In the genomic region with DNA sequence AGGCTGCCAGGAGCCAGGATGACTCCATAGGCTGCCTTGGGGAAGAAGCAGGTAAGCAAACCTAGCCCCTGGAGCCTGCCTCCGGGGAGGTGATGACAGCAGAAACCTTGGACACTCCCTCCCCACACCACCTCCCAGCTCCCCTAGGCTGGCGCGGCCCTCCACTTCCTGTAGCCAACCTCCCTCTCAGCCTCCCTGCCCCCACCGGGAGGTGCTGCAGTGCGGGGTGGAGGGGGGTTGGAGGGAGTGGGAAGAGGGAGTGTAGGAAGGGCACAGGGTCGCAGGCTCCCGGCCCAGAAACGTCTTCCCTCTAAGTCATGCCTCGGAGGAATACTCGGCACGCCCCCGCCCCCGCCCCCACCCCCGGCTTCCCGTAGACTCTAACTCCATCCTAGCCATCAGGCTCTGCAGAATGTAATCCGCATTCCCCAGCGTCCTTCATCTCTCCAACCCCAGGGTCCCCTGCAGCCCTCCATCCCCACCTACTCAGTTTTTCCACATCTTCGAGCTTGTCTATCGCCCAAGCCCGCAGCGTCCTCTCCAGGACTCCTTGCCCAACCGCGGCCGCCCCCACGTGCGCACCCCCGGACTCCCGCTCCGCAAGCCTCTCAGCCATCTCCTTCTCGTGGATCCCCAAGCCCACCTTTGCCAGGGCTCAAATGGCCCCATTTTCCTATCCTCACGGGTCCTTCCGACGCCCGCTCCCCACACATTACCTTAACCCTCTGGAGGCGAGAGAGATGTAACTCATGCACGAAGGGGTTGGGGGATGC, we compare ENCODE assay signal across 8 cellular contexts. TPM values are rescaled to one million over a fixed set of nuclear protein-coding genes. Genes with fewer than 3 reads are reported as not detected.
DNase-seq lines count a peak whose midpoint lies in the region; ATAC-seq and TF ChIP-seq lines count a peak whose summit lies in the region.

No MANE protein-coding gene starts in this region.

- H3K27ac ChIP-seq in Karpas-422 (ENCODE audit: low read length) (no peak overlapping the region), adrenal gland (peak overlapping the region in 1 of 5 donors; percentile 93), heart right ventricle (peak overlapping the region; percentile 97 to 100 (median 99)), parathyroid adenoma (peak overlapping the region; percentile 24), vagina (peak overlapping the region; percentile 99)

- peaks cover 4% of the 10 kb centered on the region; the same call in 1 of the 2 replicates for H3K36me3 ChIP-seq in Karpas-422 (ENCODE audit: insufficient read depth, low read length)
- no peaks in the 10 kb centered on the region for H3K36me3 ChIP-seq in adrenal gland (replicated peaks in 1 of 2)
- peaks cover 0 to 27% (median 4%) of the 10 kb centered on the region in 9 donors for H3K36me3 ChIP-seq in heart right ventricle
- H3K36me3 ChIP-seq in parathyroid adenoma (ENCODE audit: control insufficient read depth, insufficient read depth, low read length) = no peaks in the 10 kb centered on the region
- peaks cover 0 to 10% of the 10 kb centered on the region in 2 donors for H3K36me3 ChIP-seq in vagina

- TF ChIP-seq POLR2A in adrenal gland (IDR thresholded peaks at IDR 0.05) (no peak), vagina (IDR thresholded peaks at IDR 0.05) (no peak)

- peak overlapping the region; percentile 65 for H3K4me3 ChIP-seq in GM12865 (ENCODE audit: low read depth, low read length)
- peak overlapping the region; percentile 82 for H3K4me3 ChIP-seq in Karpas-422 (ENCODE audit: low read length)
- peak overlapping the region; percentile 11 to 94 (median 80) for H3K4me3 ChIP-seq in adrenal gland
- peak overlapping the region; percentile 56 to 100 (median 95) for H3K4me3 ChIP-seq in heart right ventricle
- peak overlapping the region; percentile 68 for H3K4me3 ChIP-seq in parathyroid adenoma (ENCODE audit: low read depth, low read length)
- peak overlapping the region; percentile 76 to 91 for H3K4me3 ChIP-seq in vagina

- DNase-seq in GM12865 (ENCODE audit: low read depth) (peak; percentile 64), Karpas-422 (peak; percentile 83), SK-N-DZ (ENCODE audit: low spot score) (peak; percentile 82), adrenal gland (peak; percentile 36 to 60 (median 44)), heart right ventricle (peak; percentile 75 to 77), vagina (ENCODE audit: extremely low spot score in 2 of 2) (no peak)

- peak overlapping the region; percentile 97 for H3K9ac ChIP-seq in Karpas-422 (ENCODE audit: low read length)
- no peak overlapping the region for H3K9ac ChIP-seq in parathyroid adenoma

- H3K9me3 ChIP-seq in Karpas-422 (ENCODE audit: low read length) (no peaks in the 10 kb centered on the region), adrenal gland (replicated peaks in 1 of 3) (no peaks in the 10 kb centered on the region), heart right ventricle (no peaks in the 10 kb centered on the region), parathyroid adenoma (ENCODE audit: control insufficient read depth, low read length) (no peaks in the 10 kb centered on the region), vagina (no peaks in the 10 kb centered on the region)

- intact Hi-C loops in adrenal gland (cut with DNase I) (loop anchor here (10.0 kb wide), 3 partner anchors 122 to 302 kb away; no protein-coding TSS in a partner anchor), heart right ventricle (cut with DNase I) (loop anchor here in 9 of 10 donors (1.0 to 10.0 kb wide), 15 partner anchors 23 to 601 kb away; partner anchors contain the start of genes NOP10 (in 6 of the 9), NUTM1 (in 6 of the 9), EMC7 (in 4 of the 9) and PGBD4 (in 4 of the 9)), vagina (cut with DNase I) (loop anchor here (2.0 to 10.0 kb wide), 2 partner anchors 24 to 122 kb away; partner anchors contain the start of genes NOP10 and NUTM1)

- H2AFZ ChIP-seq in Karpas-422 (ENCODE audit: low read length) (peak overlapping the region; percentile 95), parathyroid adenoma (peak overlapping the region; percentile 70)

- ATAC-seq in heart right ventricle = peak; percentile 40 to 85 (median 70)
- ATAC-seq in HG03135 (IDR thresholded peaks at IDR 0.05; ENCODE audit: unreplicated experiment) = no peak

- H3K27me3 ChIP-seq in Karpas-422 (ENCODE audit: low read length) = no peaks in the 10 kb centered on the region
- no peaks in the 10 kb centered on the region for H3K27me3 ChIP-seq in adrenal gland
- no peaks in the 10 kb centered on the region for H3K27me3 ChIP-seq in heart right ventricle
- H3K27me3 ChIP-seq in parathyroid adenoma (ENCODE audit: control insufficient read depth, insufficient read depth, low read length) = no peaks in the 10 kb centered on the region
- no peaks in the 10 kb centered on the region for H3K27me3 ChIP-seq in vagina

- 0 to 1% (median 0%) methylated on average over 23 to 36 of the region's 36 CpGs for WGBS in adrenal gland, 4 donors
- WGBS in heart right ventricle, 2 donors = 0 to 2% methylated on average over 36 of the region's 36 CpGs

- no peaks in the 10 kb centered on the region for H3K9me2 ChIP-seq in Karpas-422 (replicated peaks; ENCODE audit: insufficient read depth, low read length)

- H3K4me1 ChIP-seq in Karpas-422 (ENCODE audit: low read length) (peaks cover 31% of the 10 kb centered on the region), adrenal gland (replicated peaks in 1 of 2) (peaks cover 0 to 5% of the 10 kb centered on the region in 2 donors), heart right ventricle (peaks cover 0 to 26% (median 23%) of the 10 kb centered on the region in 9 donors), parathyroid adenoma (no peaks in the 10 kb centered on the region), vagina (peaks cover 28% of the 10 kb centered on the region)

- peaks cover 27% of the 10 kb centered on the region for H3K79me2 ChIP-seq in Karpas-422 (ENCODE audit: low read length)
- no peaks in the 10 kb centered on the region for H3K79me2 ChIP-seq in parathyroid adenoma

- 0 out of 2 replicates have a peak, but pooled peaks cover 10% of the 10 kb centered on the region for H4K20me1 ChIP-seq in Karpas-422 (ENCODE audit: insufficient read depth, low read depth, low read length)

- H3K4me2 ChIP-seq in Karpas-422 (ENCODE audit: low read depth, low read length, poor library complexity, severe bottlenecking) (peak overlapping the region; percentile 78), parathyroid adenoma (ENCODE audit: low read length) (peak overlapping the region; percentile 71)

- TF ChIP-seq CTCF in GM12865 (IDR thresholded peaks at IDR 0.05; ENCODE audit: insufficient read depth, low read depth, low read length, missing control alignments) (no peak), adrenal gland (IDR thresholded peaks at IDR 0.05) (no peak), heart right ventricle (IDR thresholded peaks at IDR 0.05) (no peak), parathyroid adenoma (IDR thresholded peaks at IDR 0.05) (no peak), vagina (IDR thresholded peaks at IDR 0.05) (no peak)

RNA-seq across cellular contexts. Expression of gene LPCAT4, which starts 0.5 kb away (rescaled TPM):
- 37.6 and 40.8 TPM in 2 replicates for total RNA-seq in Karpas-422 (2014; rRNA removed; shearing (Covaris generic); ENCODE audit: low replicate concordance)
- polyA plus RNA-seq in SK-N-DZ (2014; cell fraction: cytosol; rRNA removed) = 28.8 and 32.0 TPM in 2 replicates
- polyA plus RNA-seq in SK-N-DZ (2014; cell fraction: nucleus; rRNA removed) = 253 TPM in 2 replicates
- total RNA-seq in adrenal gland = 10 to 100 TPM in 4 of 8 donors, 1 to 10 TPM in 4; 1.2 to 21.1 (median 10.2) TPM
- 10 to 100 TPM in 2 of 3 donors, 1 to 10 TPM in 1; 5.6 to 31.6 (median 29.0) TPM for polyA plus RNA-seq in adrenal gland
- total RNA-seq in heart right ventricle = 100 to 1,000 TPM in 1 of 10 donors, 10 to 100 TPM in 9; 22.8 to 110 (median 50.6) TPM
- 10 to 100 TPM; 15.1 to 95.8 TPM for polyA plus RNA-seq in heart right ventricle
- 47.4 TPM for total RNA-seq in vagina

RNA-seq across cellular contexts. Expression of gene NUTM1, which starts 23.3 kb away (rescaled TPM):
- total RNA-seq in Karpas-422 (2014; rRNA removed; shearing (Covaris generic); ENCODE audit: low replicate concordance) = not detected in 2 replicates
- 0.03 TPM in 1 of 2 replicates, not detected in the other for polyA plus RNA-seq in SK-N-DZ (2014; cell fraction: cytosol; rRNA removed)
- polyA plus RNA-seq in SK-N-DZ (2014; cell fraction: nucleus; rRNA removed) = 0.12 TPM in 1 of 2 replicates, not detected in the other
- total RNA-seq in adrenal gland (not detected), heart right ventricle (not detected), vagina (not detected)
- polyA plus RNA-seq in adrenal gland (under 1 TPM in 1 of 3 donors, not detected in 2; 0.05 TPM), heart right ventricle (under 1 TPM in 1 of 2 donors, not detected in 1; under 0.01 TPM)

RNA-seq across cellular contexts. Expression of gene NOP10, which starts 23.5 kb away (rescaled TPM):
- total RNA-seq in Karpas-422 (2014; rRNA removed; shearing (Covaris generic); ENCODE audit: low replicate concordance) = 148 and 448 TPM in 2 replicates
- polyA plus RNA-seq in SK-N-DZ (2014; cell fraction: cytosol; rRNA removed) = 215 and 240 TPM in 2 replicates
- 185 and 209 TPM in 2 replicates for polyA plus RNA-seq in SK-N-DZ (2014; cell fraction: nucleus; rRNA removed)
- total RNA-seq in adrenal gland (100 to 1,000 TPM; 136 to 254 (median 166) TPM), heart right ventricle (100 to 1,000 TPM in 9 of 10 donors, 10 to 100 TPM in 1; 92.3 to 159 (median 119) TPM), vagina (150 TPM)
- polyA plus RNA-seq in adrenal gland (100 to 1,000 TPM; 158 to 290 (median 170) TPM), heart right ventricle (100 to 1,000 TPM; 101 to 410 TPM)

RNA-seq across cellular contexts. Expression of gene SLC12A6, which starts 28.9 kb away (rescaled TPM):
- 1.3 and 1.6 TPM in 2 replicates for total RNA-seq in Karpas-422 (2014; rRNA removed; shearing (Covaris generic); ENCODE audit: low replicate concordance)
- 7.1 and 8.0 TPM in 2 replicates for polyA plus RNA-seq in SK-N-DZ (2014; cell fraction: cytosol; rRNA removed)
- polyA plus RNA-seq in SK-N-DZ (2014; cell fraction: nucleus; rRNA removed) = 8.0 and 16.9 TPM in 2 replicates
- total RNA-seq in adrenal gland (100 to 1,000 TPM in 1 of 8 donors, 10 to 100 TPM in 6, 1 to 10 TPM in 1; 8.7 to 101 (median 22.4) TPM), heart right ventricle (10 to 100 TPM; 20.0 to 33.6 (median 26.0) TPM), vagina (73.4 TPM)
- polyA plus RNA-seq in adrenal gland (1 to 10 TPM; 3.3 to 8.6 (median 5.8) TPM), heart right ventricle (1 to 10 TPM; 3.4 to 8.7 TPM)

Comparison
In these comparisons a context has a peak if more than half of its experiments do, and no peak if none do; other contexts are left out.
1. DNase-seq: peak in GM12865 (single experiment), Karpas-422 (single experiment), SK-N-DZ (single experiment), adrenal gland (7 of 7) and heart right ventricle (2 of 2); none in vagina (0 of 2).
2. Peak in every context shown above with its lines, with median percentiles within 50 percentile points of each other: H3K4me3 ChIP-seq.